In the genomic region with DNA sequence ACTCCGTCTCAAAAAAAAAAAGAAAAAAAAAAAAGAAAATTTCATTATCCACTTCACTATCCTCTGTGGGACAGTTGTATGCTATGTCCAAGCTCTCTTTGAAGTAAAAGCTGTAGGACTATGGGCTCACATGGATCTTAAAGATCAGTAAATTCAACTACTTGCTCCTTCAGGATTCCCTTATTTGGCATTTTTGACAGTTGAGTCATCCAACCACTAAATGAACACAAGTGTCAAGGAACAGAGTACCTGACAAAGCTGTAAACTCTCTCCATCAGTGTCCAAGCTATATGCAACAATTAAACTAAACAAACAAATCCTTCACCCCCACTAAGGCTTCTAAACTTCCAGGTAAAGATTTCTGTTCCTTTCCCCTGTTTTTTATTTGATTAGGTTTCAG, we compare ENCODE assay signal across 17 cellular contexts.
"Had no signal": no experiment of that assay in that cellular context is flagged by ENCODE, and none has a peak within 500 bp of the region (broad histone marks: within the 10 kb centered on the region; RNA-seq: fewer than 3 reads in every experiment).

No MANE protein-coding gene starts in this region.

- DNase-seq: activated CD4-positive, alpha-beta T cell treated with anti-CD3 and anti-CD28 coated beads, Interleukin-2, amount 10 ng/mL, durations not matched to agents 24 days and 14 days; activated CD4-positive, CD25-positive, alpha-beta regulatory T cell; activated CD8-positive, alpha-beta memory T cell treated with anti-CD3 and anti-CD28 coated beads, Interleukin-2, amount 50 U/mL, for 4 hours; activated CD8-positive, alpha-beta T cell treated with anti-CD3 and anti-CD28 coated beads, Interleukin-2, amount 10 ng/mL, durations not matched to agents 7 days and 5 days; activated gamma-delta T cell; activated T-cell treated with anti-CD3 and anti-CD28 coated beads, Interleukin-2, amount 50 U/mL, for 72 hours; amygdala; erythroblast; hippocampal formation; left ventricle myocardium superior; posterior cingulate gyrus; right cardiac atrium; stimulated activated CD4-positive, alpha-beta T cell treated with anti-CD3 and anti-CD28 coated beads, Interleukin-4, amount 100 ng/mL, for 4 hours; stimulated activated CD8-positive, alpha-beta memory T cell treated with anti-CD3 and anti-CD28 coated beads, Interleukin-4, amount 100 ng/mL, for 48 hours; stimulated activated naive CD8-positive, alpha-beta T cell treated with anti-CD3 and anti-CD28 coated beads, Interleukin-15, Interleukin-2, amounts not matched to agents 100 U/mL and 50 U/mL, for 24 hours had no signal

- H3K27ac ChIP-seq: skin epidermis had no signal

- H3K4me3 ChIP-seq: skin epidermis had no signal

- ATAC-seq: activated CD8-positive, alpha-beta T cell treated with anti-CD3 and anti-CD28 coated beads, Interleukin-2, amount 10 ng/mL, durations not matched to agents 7 days and 5 days; activated T-cell treated with anti-CD3 and anti-CD28 coated beads, Interleukin-2, amount 50 U/mL, for 72 hours; left ventricle myocardium superior; natural killer cell treated with Interleukin-12 subunit alpha and Interleukin-12 subunit beta and Interleukin-15 and Interleukin-18, amount 100 ng/mL, for 72 hours; right cardiac atrium; stimulated activated naive CD8-positive, alpha-beta T cell treated with anti-CD3 and anti-CD28 coated beads, Interleukin-15, Interleukin-2, amounts not matched to agents 100 U/mL and 50 U/mL, for 24 hours had no signal
